ENCODE assay signal across 10 cellular contexts in genomic region chr7:22732556-22733126, GRCh38. TPM values are rescaled to one million over a fixed set of nuclear protein-coding genes. Genes with fewer than 3 reads are reported as not detected.
DNase-seq lines count a peak whose midpoint lies in the region; ATAC-seq, FAIRE-seq and TF ChIP-seq lines count a peak whose summit lies in the region.
"Had no signal": no experiment of that assay in that cellular context is flagged by ENCODE, and none has a peak within 500 bp of the region (broad histone marks: within the 10 kb centered on the region; RNA-seq: fewer than 3 reads in every experiment).

No MANE protein-coding gene starts in this region.

- no peaks in the 10 kb centered on the region for H3K9me1 ChIP-seq in K562 (ENCODE audit: control insufficient read depth, insufficient read depth, low read length)

- FAIRE-seq in K562 (lab: Jason Lieb, UNC), result peak; percentile 77

- H4K20me1 ChIP-seq in K562 (replicated peaks; ENCODE audit: control insufficient read depth, insufficient read depth, low read length), result no peaks in the 10 kb centered on the region

- H3K4me1 Mint-ChIP-seq in naive B cell, result peaks cover 13 to 37% (median 20%) of the 10 kb centered on the region in 3 donors

- no peak for TF ChIP-seq EP300 in K562 (IDR thresholded peaks at IDR 0.05; ENCODE audit: low read length)

- TF ChIP-seq CTCF in LNCaP clone FGC (IDR thresholded peaks at IDR 0.05; ENCODE audit: control insufficient read depth, extremely low read depth, insufficient read depth), result peak; percentile 60
- TF ChIP-seq CTCF in K562 (IDR thresholded peaks at IDR 0.05 in 2 of 3, conservative IDR thresholded peaks at IDR 0.05 in 1 of 3; ENCODE audit: insufficient read depth in 2 of 3, low read depth in 1 of 3, low read length in 3 of 3), result peak; percentile 17 to 34 (median 34); a peak in 3 of 6 replicates

- peak overlapping the region in 2 of 6 donors; percentile 41 to 60 for H3K27ac Mint-ChIP-seq in naive B cell
- H3K27ac Mint-ChIP-seq: stimulated activated effector memory CD8-positive, alpha-beta T cell treated with anti-CD3 and anti-CD28 coated beads, Interleukin-12 subunit alpha, Interleukin-12 subunit beta, amount 100 ng/mL, for 72 hours had no signal

- ATAC-seq in K562, result peak; percentile 67
- ATAC-seq in naive B cell (ENCODE audit: low read depth in 2 of 2), result peak; percentile 50 to 54
- ATAC-seq in HG03442 (IDR thresholded peaks at IDR 0.05; ENCODE audit: unreplicated experiment), result no peak
- ATAC-seq: stimulated activated effector memory CD8-positive, alpha-beta T cell treated with anti-CD3 and anti-CD28 coated beads, Interleukin-12 subunit alpha, Interleukin-12 subunit beta, amount 100 ng/mL, for 72 hours had no signal

- H3K9ac ChIP-seq in K562 (ENCODE audit: insufficient read depth in 1 of 2, low read depth in 2 of 2, low read length in 2 of 2), result no peak overlapping the region

- H3K4me1 ChIP-seq in K562 (replicated peaks in 1 of 2; ENCODE audit: control insufficient read depth in 2 of 2, insufficient read depth in 2 of 2, low read length in 2 of 2), result peaks cover 0 to 25% of the 10 kb centered on the region in 2 experiments; a peak in 2 of 5 replicates

- H3K79me2 ChIP-seq in K562 (ENCODE audit: control insufficient read depth, insufficient read depth, low read length), result no peaks in the 10 kb centered on the region; the same call in 2 of the 3 replicates

- in situ Hi-C loops in K562 (cut with MboI), result loop anchor here (25.0 kb wide), 1 partner anchor 620 kb away; no protein-coding TSS in a partner anchor

- no peak overlapping the region for H3K4me3 ChIP-seq in LNCaP clone FGC (ENCODE audit: low read depth, low read length)
- no peak overlapping the region for H3K4me3 ChIP-seq in K562
- H3K4me3 ChIP-seq: sigmoid colon had no signal

- H3K27ac ChIP-seq in K562 (ENCODE audit: extremely low read depth, low read depth, low read length), result no peak overlapping the region
- H3K27ac ChIP-seq: sigmoid colon had no signal

- DNase-seq in EH (ENCODE audit: low read depth), result peak; percentile 26
- peak; percentile 8 for DNase-seq in LNCaP clone FGC (ENCODE audit: low read depth)
- DNase-seq in K562 (ENCODE audit: extremely low read depth in 1 of 4, low spot score in 3 of 4), result no peak
- no peak for DNase-seq in naive B cell
- DNase-seq in stimulated activated CD4-positive, alpha-beta T cell treated with anti-CD3 and anti-CD28 coated beads, Interleukin-2, amount 100 ng/mL, for 48 hours, result no peak
- no peak for DNase-seq in activated gamma-delta T cell (lab: John Stamatoyannopoulos, UW)
- DNase-seq: NCI-H1930, sigmoid colon had no signal

- no peak overlapping the region for H3K4me3 Mint-ChIP-seq in naive B cell
- H3K4me3 Mint-ChIP-seq: stimulated activated effector memory CD8-positive, alpha-beta T cell treated with anti-CD3 and anti-CD28 coated beads, Interleukin-12 subunit alpha, Interleukin-12 subunit beta, amount 100 ng/mL, for 72 hours had no signal

- no peak overlapping the region for H3K4me2 ChIP-seq in K562 (ENCODE audit: insufficient read depth, low read length)

- no peaks in the 10 kb centered on the region for H3K36me3 ChIP-seq in K562 (ENCODE audit: control insufficient read depth, insufficient read depth, low read length)
- H3K36me3 ChIP-seq: sigmoid colon had no signal

- H2AFZ ChIP-seq in K562 (ENCODE audit: low read depth, low read length), result no peak overlapping the region

- POLR2A ChIA-PET in K562 (lab: Yijun Ruan, JAX), result no interaction called here

- H3K27me3 ChIP-seq in K562 (ENCODE audit: control insufficient read depth in 2 of 2, insufficient read depth in 2 of 2, low read length in 2 of 2), result no peaks in the 10 kb centered on the region
- H3K27me3 ChIP-seq: sigmoid colon had no signal

- TF ChIP-seq POLR2A in K562 (conservative IDR thresholded peaks at IDR 0.05), result no peak

- CTCF ChIA-PET in K562 (lab: Yijun Ruan, JAX; ENCODE audit: low intra/inter-chr PET ratio), result interaction anchor here (1.2 kb wide), 1 partner anchor 173 kb away, joined by 6 read pairs; no protein-coding TSS in a partner anchor

- peaks cover 20 to 27% of the 10 kb centered on the region in 2 donors for H3K36me3 Mint-ChIP-seq in naive B cell
- H3K36me3 Mint-ChIP-seq: stimulated activated effector memory CD8-positive, alpha-beta T cell treated with anti-CD3 and anti-CD28 coated beads, Interleukin-12 subunit alpha, Interleukin-12 subunit beta, amount 100 ng/mL, for 72 hours had no signal

- no TSS peak for BruUV-seq in K562 (replicated peaks; lab: Mats Ljungman, UMichigan)

- no peaks in the 10 kb centered on the region for H3K9me3 ChIP-seq in K562 (replicated peaks; ENCODE audit: control insufficient read depth, insufficient read depth, low read depth, low read length)
- H3K9me3 ChIP-seq: sigmoid colon had no signal

- intact Hi-C loops in K562 (cut with micrococcal nuclease), result no loop called here

- 46% methylated on average over 4 of the region's 4 CpGs for WGBS in K562 (ENCODE audit: insufficient coverage, low coverage, missing lambda C conversion rate)

- peaks cover 5 to 15% (median 10%) of the 10 kb centered on the region in 7 donors for H3K9me3 Mint-ChIP-seq in naive B cell

- TF ChIP-seq RAD21 in K562 (CRISPR knock-in tag; conservative IDR thresholded peaks at IDR 0.05 in 1 of 2, IDR thresholded peaks at IDR 0.05 in 1 of 2), result peak in 1 of 2 experiments; percentile 63; a peak in 2 of 4 replicates

- H3K27me3 Mint-ChIP-seq in naive B cell, result peaks cover 16 to 34% (median 27%) of the 10 kb centered on the region in 3 donors

TF ChIP-seq in K562, 482 proteins besides CTCF, POLR2A, EP300 and RAD21:
- no peak for TF ChIP-seq HEY1 (CRISPR knock-in tag; IDR thresholded peaks at IDR 0.05; ENCODE audit: borderline replicate concordance)
- TF ChIP-seq SMC3 (conservative IDR thresholded peaks at IDR 0.05; ENCODE audit: insufficient read depth, low read depth, low read length), result 0 out of 2 replicates have a peak, but pooled peaks have one; percentile 24
- TF ChIP-seq, protein P1, sequence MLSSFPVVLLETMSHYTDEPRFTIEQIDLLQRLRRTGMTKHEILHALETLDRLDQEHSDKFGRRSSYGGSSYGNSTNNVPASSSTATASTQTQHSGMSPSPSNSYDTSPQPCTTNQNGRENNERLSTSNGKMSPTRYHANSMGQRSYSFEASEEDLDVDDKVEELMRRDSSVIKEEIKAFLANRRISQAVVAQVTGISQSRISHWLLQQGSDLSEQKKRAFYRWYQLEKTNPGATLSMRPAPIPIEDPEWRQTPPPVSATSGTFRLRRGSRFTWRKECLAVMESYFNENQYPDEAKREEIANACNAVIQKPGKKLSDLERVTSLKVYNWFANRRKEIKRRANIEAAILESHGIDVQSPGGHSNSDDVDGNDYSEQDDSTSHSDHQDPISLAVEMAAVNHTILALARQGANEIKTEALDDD (IDR thresholded peaks at IDR 0.05), result no peak
- TF ChIP-seq CCNT2 (IDR thresholded peaks at IDR 0.05; ENCODE audit: borderline replicate concordance, extremely low read depth, insufficient read length, low read depth, low read length), result no peak
- 0 out of 2 replicates have a peak, but pooled peaks have one; percentile 11 for TF ChIP-seq PKNOX1 (IDR thresholded peaks at IDR 0.05)

RNA-seq across cellular contexts. Expression of gene IL6, which starts 5.6 kb away (rescaled TPM):
- 5.2 and 5.4 TPM in 2 replicates for total RNA-seq in K562 (2011; cell fraction: chromatin; rRNA removed; ENCODE audit: low replicate concordance)
- total RNA-seq in K562 (2011; cell fraction: nucleolus; rRNA removed), result 2.2 and 6.7 TPM in 2 replicates
- total RNA-seq in K562 (2011; cell fraction: nucleoplasm; rRNA removed), result 1.9 and 7.3 TPM in 2 replicates
- total RNA-seq in K562 (2014; rRNA removed) (1.1 and 1.2 TPM in 2 replicates), K562 (2014; rRNA removed; fragmentation: Illumina TruSeq; extraction: Trizol) (1.3 and 1.5 TPM in 2 replicates), K562 (2015; rRNA removed; fragmentation: Illumina TruSeq; extraction: Trizol) (0.68 and 0.76 TPM in 2 replicates), K562 (2021) (0.94 and 1.5 TPM in 2 replicates)
- polyA plus RNA-seq in K562 (2011; rRNA removed) (1.2 and 1.6 TPM in 2 replicates), K562 (2014; fragmentation: Illumina TruSeq; extraction: Trizol) (2.0 and 2.2 TPM in 2 replicates), K562 (2014; fragmentation: Nextera tagmentation; extraction: Ambion mirVana) (1 to 10 TPM; 1.5 to 2.9 TPM), K562 (2014; rRNA removed) (1.2 and 2.2 TPM in 2 replicates), naive B cell (ENCODE audit: low read depth in 6 of 6) (10 to 100 TPM in 3 of 6 donors, 1 to 10 TPM in 3; 6.1 to 35.9 (median 9.4) TPM)
- polyA plus RNA-seq in K562 (2011; cell fraction: cytosol; rRNA removed), result 0.48 and 0.63 TPM in 2 replicates
- 3.0 and 4.2 TPM in 2 replicates for polyA plus RNA-seq in K562 (2011; cell fraction: nucleus; rRNA removed)
- polyA plus RNA-seq in K562 (2012), result 1.1 and 2.5 TPM in 2 replicates
- 0.57 and 1.1 TPM in 2 replicates for polyA minus RNA-seq in K562 (2011; rRNA and poly(A)+ RNA removed)
- polyA minus RNA-seq in K562 (2011; cell fraction: cytosol; rRNA and poly(A)+ RNA removed), result 1.4 and 1.5 TPM in 2 replicates
- polyA minus RNA-seq in K562 (2011; cell fraction: nucleus; rRNA and poly(A)+ RNA removed), result 2.4 TPM in 2 replicates

Comparison
In these comparisons a context has a peak if more than half of its experiments do, and no peak if none do; other contexts are left out.
1. DNase-seq: peak in EH (single experiment) and LNCaP clone FGC (single experiment); none in K562 (0 of 4), naive B cell (single experiment), stimulated activated CD4-positive, alpha-beta T cell treated with anti-CD3 and anti-CD28 coated beads, Interleukin-2, amount 100 ng/mL, for 48 hours (0 of 2) and activated gamma-delta T cell (single experiment).